ENCODE assay signal across 21 cellular contexts in genomic region chr3:13841826-13842225, GRCh38. TPM values are rescaled to one million over a fixed set of nuclear protein-coding genes. Genes with fewer than 3 reads are reported as not detected.
"Had no signal": no experiment of that assay in that cellular context is flagged by ENCODE, and none has a peak within 500 bp of the region (broad histone marks: within the 10 kb centered on the region; RNA-seq: fewer than 3 reads in every experiment).

No MANE protein-coding gene starts in this region.

- ATAC-seq: esophagus mucosa; gastroesophageal sphincter; heart left ventricle; left cardiac atrium; left lung; naive thymus-derived CD4-positive, alpha-beta T cell; psoas muscle; right cardiac atrium; stimulated activated naive B cell treated with anti-CD40 and anti-IgM and Interleukin-4, amounts not matched to agents 10 μg/mL and 1 μg/mL and 100 μg/mL, for 72 hours had no signal

- H3K27ac ChIP-seq: coronary artery, gastroesophageal sphincter, heart left ventricle, hepatocyte, left lung, neural progenitor cell, psoas muscle, sigmoid colon, thoracic aorta, tibial nerve, upper lobe of left lung had no signal

- H3K9me3 Mint-ChIP-seq: naive thymus-derived CD4-positive, alpha-beta T cell; nephron; neural progenitor cell; stimulated activated naive B cell treated with anti-CD40 and anti-IgM and Interleukin-4, amounts not matched to agents 10 μg/mL and 1 μg/mL and 100 μg/mL, for 72 hours; stimulated activated naive CD8-positive, alpha-beta T cell treated with anti-CD3 and anti-CD28 coated beads, Interleukin-15, Interleukin-2, amounts not matched to agents 100 ng/mL and 50 ng/mL, for 24 hours had no signal

- H3K4me3 Mint-ChIP-seq: naive thymus-derived CD4-positive, alpha-beta T cell; nephron; neural progenitor cell; stimulated activated naive B cell treated with anti-CD40 and anti-IgM and Interleukin-4, amounts not matched to agents 10 μg/mL and 1 μg/mL and 100 μg/mL, for 72 hours; stimulated activated naive CD8-positive, alpha-beta T cell treated with anti-CD3 and anti-CD28 coated beads, Interleukin-15, Interleukin-2, amounts not matched to agents 100 ng/mL and 50 ng/mL, for 24 hours had no signal

- H3K4me3 ChIP-seq: coronary artery, gastroesophageal sphincter, heart left ventricle, hepatocyte, left lung, neural progenitor cell, psoas muscle, sigmoid colon, thoracic aorta, tibial nerve, upper lobe of left lung had no signal

- H3K36me3 Mint-ChIP-seq: neural progenitor cell; stimulated activated naive B cell treated with anti-CD40 and anti-IgM and Interleukin-4, amounts not matched to agents 10 μg/mL and 1 μg/mL and 100 μg/mL, for 72 hours had no signal

- H3K9ac ChIP-seq: neural progenitor cell had no signal

- H3K27ac Mint-ChIP-seq: naive thymus-derived CD4-positive, alpha-beta T cell; nephron; neural progenitor cell; stimulated activated naive B cell treated with anti-CD40 and anti-IgM and Interleukin-4, amounts not matched to agents 10 μg/mL and 1 μg/mL and 100 μg/mL, for 72 hours; stimulated activated naive CD8-positive, alpha-beta T cell treated with anti-CD3 and anti-CD28 coated beads, Interleukin-15, Interleukin-2, amounts not matched to agents 100 ng/mL and 50 ng/mL, for 24 hours had no signal

- DNase-seq: foreskin fibroblast; heart left ventricle; left cardiac atrium; left lung; mesendoderm; midbrain; naive thymus-derived CD4-positive, alpha-beta T cell; psoas muscle; right cardiac atrium; sigmoid colon; stimulated activated naive B cell treated with anti-CD40 and anti-IgM and Interleukin-4, amounts not matched to agents 10 μg/mL and 1 μg/mL and 100 μg/mL, for 72 hours; upper lobe of left lung had no signal

- H3K9me3 ChIP-seq: gastroesophageal sphincter, heart left ventricle, left lung, psoas muscle, sigmoid colon, thoracic aorta, tibial nerve, upper lobe of left lung had no signal

- H3K27me3 ChIP-seq: neural progenitor cell, upper lobe of left lung had no signal

- H2AFZ ChIP-seq: hepatocyte, neural progenitor cell had no signal

- H3K4me1 ChIP-seq: gastroesophageal sphincter, heart left ventricle, left lung, neural progenitor cell, psoas muscle, sigmoid colon, tibial nerve, upper lobe of left lung had no signal

- H3K4me2 ChIP-seq: hepatocyte, neural progenitor cell had no signal

- H3K79me2 ChIP-seq: hepatocyte had no signal

- H3K4me1 Mint-ChIP-seq: nephron; neural progenitor cell; stimulated activated naive B cell treated with anti-CD40 and anti-IgM and Interleukin-4, amounts not matched to agents 10 μg/mL and 1 μg/mL and 100 μg/mL, for 72 hours had no signal

- H3K27me3 Mint-ChIP-seq: naive thymus-derived CD4-positive, alpha-beta T cell; stimulated activated naive CD8-positive, alpha-beta T cell treated with anti-CD3 and anti-CD28 coated beads, Interleukin-15, Interleukin-2, amounts not matched to agents 100 ng/mL and 50 ng/mL, for 24 hours had no signal

- H3K36me3 ChIP-seq: gastroesophageal sphincter, heart left ventricle, left lung, neural progenitor cell, sigmoid colon, thoracic aorta, tibial nerve, upper lobe of left lung had no signal

RNA-seq across cellular contexts. Expression of gene WNT7A, which starts 38.0 kb away (rescaled TPM):
- polyA plus RNA-seq: heart left ventricle, right cardiac atrium had no signal
